ENCODE assay signal across 9 cellular contexts in the genomic region with DNA sequence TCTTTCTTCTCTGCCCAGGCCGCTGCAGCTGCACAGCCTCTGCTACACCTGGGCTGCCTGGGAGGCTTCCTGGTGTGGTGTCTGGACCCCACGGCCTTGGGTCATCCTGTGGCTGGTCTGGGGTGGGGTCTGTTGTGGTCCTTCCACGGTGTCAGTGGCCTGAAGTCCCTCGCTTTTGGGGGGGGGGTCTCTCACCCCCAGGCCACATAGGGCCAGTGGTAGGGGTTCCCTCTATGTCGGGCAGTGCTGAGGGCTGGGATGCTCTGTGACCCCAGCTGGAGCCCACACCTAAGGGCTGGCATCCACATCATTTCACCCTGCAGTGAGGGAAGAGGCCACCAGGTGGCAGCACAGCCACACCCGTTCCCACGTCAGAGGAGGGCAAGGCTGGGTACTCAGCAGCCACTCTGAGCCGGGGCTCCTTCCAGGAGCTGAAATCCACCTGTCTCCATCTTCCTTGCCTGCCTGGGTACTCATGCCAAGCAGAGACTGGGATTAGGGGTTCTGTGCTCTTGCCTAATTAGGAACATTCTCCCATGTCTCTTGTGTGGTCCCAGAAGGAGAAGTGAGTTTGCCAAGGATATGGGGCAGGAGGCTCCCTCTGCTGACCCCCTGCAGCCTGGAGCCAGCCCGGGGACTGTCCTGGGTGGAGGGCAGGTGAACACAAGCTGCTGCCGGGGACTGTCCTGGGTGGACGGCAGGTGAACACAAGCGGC. TPM values are rescaled to one million over a fixed set of nuclear protein-coding genes. Genes with fewer than 3 reads are reported as not detected.
DNase-seq lines count a peak whose midpoint lies in the region; ATAC-seq and TF ChIP-seq lines count a peak whose summit lies in the region.
"Had no signal": no experiment of that assay in that cellular context is flagged by ENCODE, and none has a peak within 500 bp of the region (broad histone marks: within the 10 kb centered on the region; RNA-seq: fewer than 3 reads in every experiment).

No MANE protein-coding gene starts in this region.

- H3K9me3 ChIP-seq in PC-9 (ENCODE audit: insufficient read depth, low read depth) = no peaks in the 10 kb centered on the region

- H3K27me3 ChIP-seq in PC-9 (ENCODE audit: insufficient read depth, low read depth) = peaks cover 5% of the 10 kb centered on the region; the same call in 1 of the 2 replicates

- no peak overlapping the region for H3K4me3 ChIP-seq in PC-9
- no peak overlapping the region for H3K4me3 ChIP-seq in fibroblast of mammary gland (ENCODE audit: control insufficient read depth, low read depth, low read length)
- H3K4me3 ChIP-seq: SK-N-MC had no signal

- no peak overlapping the region for H2AFZ ChIP-seq in PC-9

- H3K4me2 ChIP-seq in PC-9 = no peak overlapping the region

- POLR2A ChIA-PET in PC-9 (lab: Charles Lee; ENCODE audit: unreplicated experiment) = no interaction called here

- no peaks in the 10 kb centered on the region for H3K9me3 Mint-ChIP-seq in activated T-cell treated with anti-CD3 and anti-CD28 coated beads, Interleukin-2, amount 50 U/mL, for 72 hours
- no peaks in the 10 kb centered on the region for H3K9me3 Mint-ChIP-seq in neural crest cell

- no peaks in the 10 kb centered on the region for H3K36me3 ChIP-seq in PC-9 (ENCODE audit: low read depth)

- no peak overlapping the region for H3K27ac Mint-ChIP-seq in activated T-cell treated with anti-CD3 and anti-CD28 coated beads, Interleukin-2, amount 50 U/mL, for 72 hours
- no peak overlapping the region for H3K27ac Mint-ChIP-seq in neural crest cell (ENCODE audit: unreplicated experiment)

- no peaks in the 10 kb centered on the region for H3K4me1 ChIP-seq in PC-9 (replicated peaks; ENCODE audit: insufficient read depth)

- DNase-seq in D341Med (ENCODE audit: low spot score) (peak; percentile 93), HT1080 (ENCODE audit: low read depth) (peak; percentile 61), PC-9 (peak in 1 of 2 experiments; percentile 77), fibroblast of mammary gland (ENCODE audit: low read depth) (peak; percentile 45), neural crest cell (ENCODE audit: low read depth, low spot score) (peak; percentile 90), substantia nigra (lab: John Stamatoyannopoulos, UW) (peak in 42 of 49 donors; percentile 8 to 81 (median 44))
- DNase-seq in activated T-cell treated with anti-CD3 and anti-CD28 coated beads, Interleukin-2, amount 50 U/mL, for 72 hours = peak; percentile 71 to 81

- H3K36me3 Mint-ChIP-seq in activated T-cell treated with anti-CD3 and anti-CD28 coated beads, Interleukin-2, amount 50 U/mL, for 72 hours (ENCODE audit: insufficient read depth in 2 of 2) = no peaks in the 10 kb centered on the region
- no peaks in the 10 kb centered on the region for H3K36me3 Mint-ChIP-seq in neural crest cell (ENCODE audit: low read depth)

- H3F3A ChIP-seq in PC-9 (ENCODE audit: insufficient read depth, low read depth) = no peaks in the 10 kb centered on the region

- no peak overlapping the region for H3K27ac ChIP-seq in PC-9
- no peak overlapping the region for H3K27ac ChIP-seq in substantia nigra (ENCODE audit: low read depth, low read length, poor library complexity, severe bottlenecking)
- H3K27ac ChIP-seq: SK-N-MC had no signal

- intact Hi-C loops in PC-9 (cut with micrococcal nuclease; ENCODE audit: unreplicated experiment) = loop anchor here (1.0 kb wide), 2 partner anchors 304 to 621 kb away; no protein-coding TSS in a partner anchor

- ATAC-seq in activated T-cell treated with anti-CD3 and anti-CD28 coated beads, Interleukin-2, amount 50 U/mL, for 72 hours (replicated peaks in 1 of 2) = peak; percentile 75 to 77
- ATAC-seq in HG02588 (IDR thresholded peaks at IDR 0.05; ENCODE audit: unreplicated experiment) = no peak

- no peaks in the 10 kb centered on the region for H3K4me1 Mint-ChIP-seq in activated T-cell treated with anti-CD3 and anti-CD28 coated beads, Interleukin-2, amount 50 U/mL, for 72 hours (ENCODE audit: low read depth)
- H3K4me1 Mint-ChIP-seq in neural crest cell = peaks cover 4% of the 10 kb centered on the region

- BruUV-seq in PC-9 (replicated peaks; lab: Mats Ljungman, UMichigan) = no TSS peak

- H3K79me2 ChIP-seq in PC-9 (ENCODE audit: low read depth) = no peaks in the 10 kb centered on the region

- H3K9me2 ChIP-seq in PC-9 (ENCODE audit: insufficient read depth) = no peaks in the 10 kb centered on the region

- no peak overlapping the region for H3K4me3 Mint-ChIP-seq in activated T-cell treated with anti-CD3 and anti-CD28 coated beads, Interleukin-2, amount 50 U/mL, for 72 hours
- no peak overlapping the region for H3K4me3 Mint-ChIP-seq in neural crest cell

- CTCF ChIA-PET in PC-9 (lab: Charles Lee) = interaction anchor here (0.8 to 2.5 kb wide), 3 partner anchors 61 to 304 kb away, joined by 3 to 16 read pairs (median 13); no protein-coding TSS in a partner anchor

- TF ChIP-seq CTCF in PC-9 (conservative IDR thresholded peaks at IDR 0.05) = peak; percentile 85
- TF ChIP-seq CTCF in fibroblast of mammary gland (conservative IDR thresholded peaks at IDR 0.05; ENCODE audit: control insufficient read depth, insufficient read depth, low read depth, low read length) = peak; percentile 86
- peak; percentile 93 for TF ChIP-seq CTCF in neural crest cell (conservative IDR thresholded peaks at IDR 0.05)

- no peaks in the 10 kb centered on the region for H4K20me1 ChIP-seq in PC-9 (ENCODE audit: insufficient read depth)

- peaks cover 5% of the 10 kb centered on the region for H3K27me3 Mint-ChIP-seq in activated T-cell treated with anti-CD3 and anti-CD28 coated beads, Interleukin-2, amount 50 U/mL, for 72 hours (ENCODE audit: low read depth)
- no peaks in the 10 kb centered on the region for H3K27me3 Mint-ChIP-seq in neural crest cell (ENCODE audit: low read depth)

RNA-seq across cellular contexts. Expression of a gene that starts 13.0 kb away (rescaled TPM):
- 5.1 and 7.2 TPM in 2 replicates for total RNA-seq in HT1080 (2014; rRNA removed; shearing (Covaris generic))
- polyA plus RNA-seq in HT1080 (2015; cell fraction: cytosol; rRNA removed) = 3.3 and 4.4 TPM in 2 replicates
- polyA plus RNA-seq in HT1080 (2015; cell fraction: nucleus; rRNA removed) = 80.8 and 129 TPM in 2 replicates
- 15.7 and 19.5 TPM in 2 replicates for total RNA-seq in PC-9 (2021)
- total RNA-seq in activated T-cell treated with anti-CD3 and anti-CD28 coated beads, Interleukin-2, amount 50 U/mL, for 72 hours = 10 to 100 TPM; 51.4 to 53.0 TPM
- total RNA-seq in neural crest cell = 50.9 and 52.6 TPM in 2 replicates
